ENCODE assay signal across 3 cellular contexts in the genomic region with DNA sequence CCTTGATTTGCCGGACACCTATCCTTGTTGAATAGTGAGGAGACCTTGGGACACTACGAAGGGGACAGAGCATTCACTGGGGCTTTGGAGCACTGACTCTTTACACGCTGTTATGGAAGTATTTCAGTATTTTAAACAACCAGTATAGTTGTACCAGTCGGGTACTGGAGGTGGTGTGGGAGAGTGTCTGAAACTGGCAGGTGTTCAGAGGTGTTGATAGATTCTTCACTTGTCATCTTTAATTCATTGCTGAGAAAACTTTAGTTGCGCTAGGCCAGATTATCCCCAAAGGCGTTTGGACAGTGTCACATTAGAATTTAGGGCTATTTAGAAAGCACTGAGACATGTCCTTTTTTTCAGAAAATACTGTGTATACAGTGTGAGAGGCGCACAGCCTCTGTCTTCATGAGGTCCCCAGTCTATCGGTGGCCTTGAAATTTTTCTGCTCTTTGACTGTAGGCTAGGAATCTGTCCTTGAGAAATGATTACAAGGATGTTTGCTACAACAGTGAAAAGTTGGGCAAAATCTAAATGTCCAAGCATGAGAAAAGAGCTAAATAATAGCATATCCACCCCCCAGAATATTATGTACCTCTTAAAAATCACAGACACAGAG.
TF ChIP-seq lines count a peak whose summit lies in the region.

No MANE protein-coding gene starts in this region.

TF ChIP-seq in A549, 52 proteins besides CTCF, POLR2A, EP300 and RAD21:
- TF ChIP-seq GATA3 (IDR thresholded peaks at IDR 0.05; ENCODE audit: borderline replicate concordance) (no peak), HOXB13 (CRISPR knock-in tag; IDR thresholded peaks at IDR 0.05; ENCODE audit: low read depth) (no peak), FOXS1 (CRISPR knock-in tag; IDR thresholded peaks at IDR 0.05) (no peak), RNF2 (IDR thresholded peaks at IDR 0.05; ENCODE audit: borderline replicate concordance, low read depth) (no peak), SMC3 (IDR thresholded peaks at IDR 0.05) (no peak), KDM5A (IDR thresholded peaks at IDR 0.05) (no peak), CEBPB (IDR thresholded peaks at IDR 0.05) (no peak), ZSCAN20 (CRISPR knock-in tag; IDR thresholded peaks at IDR 0.05) (no peak), MAZ (IDR thresholded peaks at IDR 0.05; ENCODE audit: borderline replicate concordance, low read depth, low read length) (no peak), BHLHE40 (IDR thresholded peaks at IDR 0.05; ENCODE audit: low read depth, low read length) (no peak), SREBF2 (IDR thresholded peaks at IDR 0.05) (no peak)

TF ChIP-seq in IMR-90, 13 proteins besides CTCF, POLR2A, EP300 and RAD21:
- TF ChIP-seq BHLHE40 (IDR thresholded peaks at IDR 0.05; ENCODE audit: low read depth, low read length): no peak
- TF ChIP-seq CEBPB (IDR thresholded peaks at IDR 0.05; ENCODE audit: low read depth, low read length): no peak
- TF ChIP-seq FOS (IDR thresholded peaks at IDR 0.05; ENCODE audit: low read depth, low read length): no peak
- no peak for TF ChIP-seq MAZ (IDR thresholded peaks at IDR 0.05; ENCODE audit: borderline replicate concordance, low read depth, low read length)
- TF ChIP-seq CHD1 (IDR thresholded peaks at IDR 0.05; ENCODE audit: low read depth, low read length): no peak
- TF ChIP-seq, protein P1, sequence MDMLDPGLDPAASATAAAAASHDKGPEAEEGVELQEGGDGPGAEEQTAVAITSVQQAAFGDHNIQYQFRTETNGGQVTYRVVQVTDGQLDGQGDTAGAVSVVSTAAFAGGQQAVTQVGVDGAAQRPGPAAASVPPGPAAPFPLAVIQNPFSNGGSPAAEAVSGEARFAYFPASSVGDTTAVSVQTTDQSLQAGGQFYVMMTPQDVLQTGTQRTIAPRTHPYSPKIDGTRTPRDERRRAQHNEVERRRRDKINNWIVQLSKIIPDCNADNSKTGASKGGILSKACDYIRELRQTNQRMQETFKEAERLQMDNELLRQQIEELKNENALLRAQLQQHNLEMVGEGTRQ (IDR thresholded peaks at IDR 0.05; ENCODE audit: low read depth, low read length): no peak
- TF ChIP-seq RCOR1 (IDR thresholded peaks at IDR 0.05; ENCODE audit: insufficient replicate concordance, low read length): no peak
- TF ChIP-seq, protein P2, sequence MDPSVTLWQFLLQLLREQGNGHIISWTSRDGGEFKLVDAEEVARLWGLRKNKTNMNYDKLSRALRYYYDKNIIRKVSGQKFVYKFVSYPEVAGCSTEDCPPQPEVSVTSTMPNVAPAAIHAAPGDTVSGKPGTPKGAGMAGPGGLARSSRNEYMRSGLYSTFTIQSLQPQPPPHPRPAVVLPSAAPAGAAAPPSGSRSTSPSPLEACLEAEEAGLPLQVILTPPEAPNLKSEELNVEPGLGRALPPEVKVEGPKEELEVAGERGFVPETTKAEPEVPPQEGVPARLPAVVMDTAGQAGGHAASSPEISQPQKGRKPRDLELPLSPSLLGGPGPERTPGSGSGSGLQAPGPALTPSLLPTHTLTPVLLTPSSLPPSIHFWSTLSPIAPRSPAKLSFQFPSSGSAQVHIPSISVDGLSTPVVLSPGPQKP (IDR thresholded peaks at IDR 0.05; ENCODE audit: borderline replicate concordance, low read depth, low read length): no peak
- TF ChIP-seq SMC3 (IDR thresholded peaks at IDR 0.05; ENCODE audit: low read depth, low read length): no peak

TF ChIP-seq in SK-N-SH, 30 proteins besides CTCF, POLR2A, EP300 and RAD21:
- TF ChIP-seq YY1 (IDR thresholded peaks at IDR 0.05; ENCODE audit: low read depth): no peak
TF ChIP-seq in SK-N-SH: peak in this region for 0.
